In genomic region chr19:47471733-47472457, GRCh38 we compare ENCODE assay signal across 9 cellular contexts. TPM values are rescaled to one million over a fixed set of nuclear protein-coding genes. Genes with fewer than 3 reads are reported as not detected.
A peak's percentile ranks its signal among the peaks of the same experiment; 100 is the strongest.
DNase-seq lines count a peak whose midpoint lies in the region.
"Had no signal": no experiment of that assay in that cellular context is flagged by ENCODE, and none has a peak within 500 bp of the region (broad histone marks: within the 10 kb centered on the region; RNA-seq: fewer than 3 reads in every experiment).

Gene SLC8A2 (minus strand): TSS chr19:47471893. CDS start chr19:47466403, 5,490 bp downstream.

- peaks cover 7% of the 10 kb centered on the region for H3K4me1 Mint-ChIP-seq in activated CD4-positive, alpha-beta memory T cell treated with anti-CD3 and anti-CD28 coated beads, Interleukin-2, amount 10 ng/mL, durations not matched to agents 7 days and 5 days

- peaks cover 0 to 5% of the 10 kb centered on the region in 2 experiments for H3K36me3 ChIP-seq in mesenchymal stem cell (ENCODE audit: control insufficient read depth in 1 of 2, insufficient read depth in 2 of 2, low read depth in 1 of 2, low read length in 2 of 2)

- H3K23ac ChIP-seq in mesenchymal stem cell (ENCODE audit: low read length in 2 of 2): no peak within 1 kb of the TSS

- H2BK120ac ChIP-seq in mesenchymal stem cell (ENCODE audit: low read depth, low read length): no peak within 1 kb of the TSS

- H4K91ac ChIP-seq in mesenchymal stem cell (ENCODE audit: low read length): no peak within 1 kb of the TSS

- no peak within 1 kb of the TSS for H2BK5ac ChIP-seq in mesenchymal stem cell (ENCODE audit: low read depth, low read length, poor library complexity, severe bottlenecking)

- H3K4me1 ChIP-seq in mesenchymal stem cell (ENCODE audit: control insufficient read depth, insufficient read depth, low read depth, low read length): peaks cover 6% of the 10 kb centered on the region

- H3K4ac ChIP-seq in mesenchymal stem cell (ENCODE audit: low read depth in 1 of 2, low read length in 2 of 2): no peak within 1 kb of the TSS

- H4K8ac ChIP-seq in mesenchymal stem cell (ENCODE audit: low read length): no peak within 1 kb of the TSS

- H3K9me3 Mint-ChIP-seq in activated CD4-positive, alpha-beta memory T cell treated with anti-CD3 and anti-CD28 coated beads, Interleukin-2, amount 10 ng/mL, durations not matched to agents 7 days and 5 days: no peaks in the 10 kb centered on the region

- H3K9me3 ChIP-seq in mesenchymal stem cell (ENCODE audit: control insufficient read depth, low read length): no peaks in the 10 kb centered on the region

- H3K79me1 ChIP-seq in mesenchymal stem cell (replicated peaks; ENCODE audit: low read length, poor library complexity, severe bottlenecking): no peaks in the 10 kb centered on the region

- H3K27ac ChIP-seq in mesenchymal stem cell (ENCODE audit: low read length, poor library complexity, severe bottlenecking): no peak within 1 kb of the TSS
- H3K27ac ChIP-seq: 22Rv1 had no signal

- H2BK12ac ChIP-seq in mesenchymal stem cell (ENCODE audit: low read length in 2 of 2): no peak within 1 kb of the TSS

- H2AFZ ChIP-seq in mesenchymal stem cell (ENCODE audit: low read depth, low read length): no peak within 1 kb of the TSS

- H3K18ac ChIP-seq in mesenchymal stem cell (ENCODE audit: low read depth in 1 of 2, low read length in 2 of 2): no peak within 1 kb of the TSS

- H3K4me2 ChIP-seq in mesenchymal stem cell (ENCODE audit: low read length, poor library complexity, severe bottlenecking): no peak within 1 kb of the TSS

- H3K4me3 Mint-ChIP-seq in activated CD4-positive, alpha-beta memory T cell treated with anti-CD3 and anti-CD28 coated beads, Interleukin-2, amount 10 ng/mL, durations not matched to agents 7 days and 5 days: no peak within 1 kb of the TSS

- no peak within 1 kb of the TSS for H2AK5ac ChIP-seq in mesenchymal stem cell (ENCODE audit: low read length, severe bottlenecking)

- DNase-seq in DMS 273 (lab: John Stamatoyannopoulos, UW; ENCODE audit: unreplicated experiment): peak; percentile 90
- no peak for DNase-seq in DMS 273 treated with DMSO at 0.1 percent for 48 hours (lab: John Stamatoyannopoulos, UW)
- peak; percentile 66 for DNase-seq in NCI-H2227 treated with DMSO at 0.1 percent for 48 hours (lab: John Stamatoyannopoulos, UW)
- peak; percentile 70 for DNase-seq in activated CD4-positive, alpha-beta memory T cell treated with anti-CD3 and anti-CD28 coated beads, Interleukin-2, amount 10 ng/mL, durations not matched to agents 7 days and 5 days
- peak; percentile 51 for DNase-seq in effector CD4-positive, alpha-beta T cell
- peak; percentile 91 for DNase-seq in mesenchymal stem cell
- peak; percentile 61 for DNase-seq in stimulated activated CD8-positive, alpha-beta memory T cell treated with anti-CD3 and anti-CD28 coated beads, Interleukin-4, amount 100 ng/mL, for 48 hours
- DNase-seq in superior temporal gyrus (ENCODE audit: extremely low spot score): no peak

- no peak within 1 kb of the TSS for H3K4me3 ChIP-seq in mesenchymal stem cell (ENCODE audit: insufficient read depth in 1 of 2, low read depth in 1 of 2, low read length in 2 of 2)

- no peak within 1 kb of the TSS for H3K27ac Mint-ChIP-seq in activated CD4-positive, alpha-beta memory T cell treated with anti-CD3 and anti-CD28 coated beads, Interleukin-2, amount 10 ng/mL, durations not matched to agents 7 days and 5 days

- H3K9ac ChIP-seq in mesenchymal stem cell (ENCODE audit: low read length): no peak within 1 kb of the TSS

- peaks cover 52 to 69% of the 10 kb centered on the region in 2 experiments for H3K27me3 ChIP-seq in mesenchymal stem cell (ENCODE audit: control insufficient read depth in 1 of 2, insufficient read depth in 1 of 2, low read length in 2 of 2)

- no peaks in the 10 kb centered on the region for H3K36me3 Mint-ChIP-seq in activated CD4-positive, alpha-beta memory T cell treated with anti-CD3 and anti-CD28 coated beads, Interleukin-2, amount 10 ng/mL, durations not matched to agents 7 days and 5 days (ENCODE audit: low read depth)

- CTCF ChIA-PET in activated CD4-positive, alpha-beta memory T cell treated with anti-CD3 and anti-CD28 coated beads, Interleukin-2, amount 10 ng/mL, durations not matched to agents 7 days and 5 days (lab: Charles Lee): interaction anchor here (2.3 kb wide), 1 partner anchor 12 kb away, joined by 8 read pairs; the partner anchor contains the start of gene KPTN

- no peak within 1 kb of the TSS for H3K14ac ChIP-seq in mesenchymal stem cell (ENCODE audit: low read length in 2 of 2)

- WGBS in mesenchymal stem cell: 10% methylated on average over 17 of the region's 29 CpGs

- peaks cover 39% of the 10 kb centered on the region for H3K27me3 Mint-ChIP-seq in activated CD4-positive, alpha-beta memory T cell treated with anti-CD3 and anti-CD28 coated beads, Interleukin-2, amount 10 ng/mL, durations not matched to agents 7 days and 5 days

- POLR2A ChIA-PET in activated CD4-positive, alpha-beta memory T cell treated with anti-CD3 and anti-CD28 coated beads, Interleukin-2, amount 10 ng/mL, durations not matched to agents 7 days and 5 days (lab: Charles Lee): no interaction called here

- H2BK15ac ChIP-seq in mesenchymal stem cell (ENCODE audit: low read depth, poor library complexity, severe bottlenecking): no peak within 1 kb of the TSS

RNA-seq across cellular contexts. Expression of gene SLC8A2, which starts in this region (rescaled TPM):
- total RNA-seq in activated CD4-positive, alpha-beta memory T cell treated with anti-CD3 and anti-CD28 coated beads, Interleukin-2, amount 10 ng/mL, durations not matched to agents 7 days and 5 days: not detected
- 0.06 TPM for polyA plus RNA-seq in mesenchymal stem cell (2013, experiment 1 of 2)
- 0.07 TPM for polyA plus RNA-seq in mesenchymal stem cell (2013, experiment 2 of 2)

Comparison
In these comparisons a context has a peak if more than half of its experiments do, and no peak if none do; other contexts are left out.
1. DNase-seq: peak in DMS 273 (single experiment), NCI-H2227 treated with DMSO at 0.1 percent for 48 hours (single experiment), effector CD4-positive, alpha-beta T cell (single experiment), mesenchymal stem cell (single experiment) and stimulated activated CD8-positive, alpha-beta memory T cell treated with anti-CD3 and anti-CD28 coated beads, Interleukin-4, amount 100 ng/mL, for 48 hours (single experiment); none in DMS 273 treated with DMSO at 0.1 percent for 48 hours (single experiment) and superior temporal gyrus (single experiment).
2. Peak in DNase-seq in activated CD4-positive, alpha-beta memory T cell treated with anti-CD3 and anti-CD28 coated beads, Interleukin-2, amount 10 ng/mL, durations not matched to agents 7 days and 5 days; RNA of the gene not detected or under 1 TPM.